15 cellular contexts compared by ENCODE assay signal in the genomic region with DNA sequence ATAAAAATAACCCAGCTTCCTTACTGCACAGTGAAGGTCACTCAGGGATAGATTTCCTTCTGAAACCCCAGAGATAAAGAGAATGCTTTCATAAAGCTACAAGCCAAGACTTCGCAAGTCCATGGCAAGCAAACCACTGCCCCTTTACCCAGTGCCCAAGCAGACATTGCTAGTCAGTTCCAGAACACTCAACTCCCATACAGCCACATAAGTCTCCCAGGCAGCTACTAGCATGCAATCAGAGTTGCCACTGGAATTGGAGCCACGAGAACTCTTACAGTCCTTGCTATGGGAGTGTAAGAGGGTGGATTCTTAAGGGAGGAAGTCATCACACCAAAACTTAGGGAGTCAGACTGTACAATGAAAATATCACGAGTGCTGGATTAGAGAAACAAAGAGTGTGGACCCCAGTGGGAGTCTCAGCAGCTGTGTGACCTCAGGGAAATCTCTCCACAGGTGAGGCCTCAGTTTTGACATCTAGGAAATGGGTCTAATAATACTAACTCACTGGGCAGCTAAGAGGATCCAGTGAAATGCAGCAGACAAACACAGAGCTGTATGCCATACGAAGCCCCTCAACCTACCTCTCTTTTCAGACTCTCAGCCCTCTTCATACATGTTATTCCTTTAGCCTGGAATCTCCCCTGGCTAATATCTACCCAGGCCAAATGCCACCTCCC.
"Had no signal": no experiment of that assay in that cellular context is flagged by ENCODE, and none has a peak within 500 bp of the region (broad histone marks: within the 10 kb centered on the region; RNA-seq: fewer than 3 reads in every experiment).

No MANE protein-coding gene starts in this region.

- H3K9me3 ChIP-seq: colonic mucosa had no signal

- H3K4me3 ChIP-seq: colonic mucosa, spleen, upper lobe of left lung had no signal

- H3K9me3 Mint-ChIP-seq: activated naive CD4-positive, alpha-beta T cell treated with anti-CD3 and anti-CD28 coated beads, Interleukin-2, amount 50 U/mL, for 24 hours; activated T-helper 2 cell treated with anti-CD3 and anti-CD28 coated beads, Interferon-gamma antibody, Interleukin-2, Interleukin-4, amounts not matched to agents 10 μg/mL and 5 μg/mL and 100 μg/mL, durations not matched to agents 14 hours and 24 hours and 36 hours had no signal

- DNase-seq: activated CD4-positive, alpha-beta T cell treated with anti-CD3 and anti-CD28 coated beads, Interleukin-2, amount 50 U/mL, for 1 hour; activated CD4-positive, CD25-positive, alpha-beta regulatory T cell; activated T-cell treated with anti-CD3 and anti-CD28 coated beads for 4 hours; colonic mucosa; kidney glomerular epithelial cell; right cardiac atrium; spleen; stimulated activated CD4-positive, alpha-beta T cell treated with anti-CD3 and anti-CD28 coated beads, Interleukin-2, amount 100 ng/mL, for 24 hours; stimulated activated naive B cell treated with anti-CD40 and anti-IgM and Interleukin-4, amounts not matched to agents 10 μg/mL and 1 μg/mL and 100 μg/mL, for 72 hours; T-helper 2 cell; upper lobe of left lung had no signal

- H3K36me3 Mint-ChIP-seq: activated naive CD4-positive, alpha-beta T cell treated with anti-CD3 and anti-CD28 coated beads, Interleukin-2, amount 50 U/mL, for 24 hours; mesothelial cell of epicardium; stimulated activated naive B cell treated with anti-CD40 and anti-IgM and Interleukin-4, amounts not matched to agents 10 μg/mL and 1 μg/mL and 100 μg/mL, for 72 hours had no signal

- ATAC-seq: right cardiac atrium; stimulated activated naive B cell treated with anti-CD40 and anti-IgM and Interleukin-4, amounts not matched to agents 10 μg/mL and 1 μg/mL and 100 μg/mL, for 72 hours had no signal

- H3K27ac Mint-ChIP-seq: activated naive CD4-positive, alpha-beta T cell treated with anti-CD3 and anti-CD28 coated beads, Interleukin-2, amount 50 U/mL, for 24 hours; activated T-helper 2 cell treated with anti-CD3 and anti-CD28 coated beads, Interferon-gamma antibody, Interleukin-2, Interleukin-4, amounts not matched to agents 10 μg/mL and 5 μg/mL and 100 μg/mL, durations not matched to agents 14 hours and 24 hours and 36 hours; mesothelial cell of epicardium; progenitor cell of endocrine pancreas; stimulated activated naive B cell treated with anti-CD40 and anti-IgM and Interleukin-4, amounts not matched to agents 10 μg/mL and 1 μg/mL and 100 μg/mL, for 72 hours had no signal

- H3K27me3 ChIP-seq: colonic mucosa, upper lobe of left lung had no signal

- H3K27ac ChIP-seq: colonic mucosa, spleen, upper lobe of left lung had no signal

- H3K36me3 ChIP-seq: colonic mucosa, spleen, upper lobe of left lung had no signal

- H3K4me1 ChIP-seq: colonic mucosa, spleen, upper lobe of left lung had no signal
